In genomic region chr3:97764186-97765055, GRCh38 we compare ENCODE assay signal across 8 cellular contexts. TPM values are rescaled to one million over a fixed set of nuclear protein-coding genes. Genes with fewer than 3 reads are reported as not detected.
A peak's percentile ranks its signal among the peaks of the same experiment; 100 is the strongest.
DNase-seq lines count a peak whose midpoint lies in the region; ATAC-seq, FAIRE-seq and TF ChIP-seq lines count a peak whose summit lies in the region.

Gene ARL6, plus strand, starts transcription at chr3:97764758. Its CDS starts 3,350 bp downstream, at chr3:97768108.

- H3K36me3 Mint-ChIP-seq in Caco-2 (ENCODE audit: insufficient read depth, unreplicated experiment), result no peaks in the 10 kb centered on the region

- H3K9ac ChIP-seq in H1 (replicated peaks in 1 of 4; ENCODE audit: extremely low read depth in 1 of 4, low read depth in 3 of 4, low read length in 3 of 4), result peak within 1 kb of the TSS in 3 of 4 experiments; percentile 60 to 63 (median 60); a peak in 6 of 7 replicates
- peak within 1 kb of the TSS; percentile 81 for H3K9ac ChIP-seq in mesendoderm (ENCODE audit: low read length)

- TF ChIP-seq POLR2A in H1 (IDR thresholded peaks at IDR 0.05; ENCODE audit: control extremely low read depth in 1 of 2, low read depth in 2 of 2, low read length in 2 of 2), result no peak

- H3K4me1 ChIP-seq in Caco-2, result no peaks in the 10 kb centered on the region
- peaks cover 0 to 12% (median 1%) of the 10 kb centered on the region in 4 experiments; a peak in 5 of 7 replicates for H3K4me1 ChIP-seq in H1 (replicated peaks in 1 of 4; ENCODE audit: control insufficient read depth in 3 of 4, insufficient read depth in 4 of 4, low read length in 3 of 4)
- no peaks in the 10 kb centered on the region for H3K4me1 ChIP-seq in mesendoderm (ENCODE audit: control insufficient read depth, low read depth, low read length)

- DNase-seq in Caco-2 (peak; percentile 78 to 82), HT-29 (ENCODE audit: low spot score) (peak; percentile 91), NOMO-1 (lab: John Stamatoyannopoulos, UW; ENCODE audit: unreplicated experiment in 2 of 2) (peak; percentile 75), H1 (ENCODE audit: low read depth in 1 of 2, low spot score in 2 of 2) (peak; percentile 54 to 86), mesendoderm (peak; percentile 93)
- DNase-seq in activated CD8-positive, alpha-beta memory T cell treated with anti-CD3 and anti-CD28 coated beads for 48 hours (ENCODE audit: low read depth in 2 of 3, low spot score in 2 of 3), result peak; percentile 39 to 49 (median 44)
- peak; percentile 55 for DNase-seq in stimulated activated CD8-positive, alpha-beta memory T cell treated with anti-CD3 and anti-CD28 coated beads, Interleukin-12 subunit alpha, Interleukin-12 subunit beta, amount 100 ng/mL, for 4 hours (ENCODE audit: low read depth)

- H4K5ac ChIP-seq in H1 (ENCODE audit: insufficient read length, low read depth, low read length) (peak within 1 kb of the TSS; percentile 50), mesendoderm (ENCODE audit: low read length) (no peak within 1 kb of the TSS)

- H4K8ac ChIP-seq in H1 (ENCODE audit: extremely low read depth, insufficient read depth, low read length), result peak within 1 kb of the TSS; percentile 63
- H4K8ac ChIP-seq in mesendoderm (ENCODE audit: low read depth, low read length), result no peak within 1 kb of the TSS

- H3K4me3 Mint-ChIP-seq in Caco-2 (ENCODE audit: unreplicated experiment), result peak within 1 kb of the TSS; percentile 92

- no peaks in the 10 kb centered on the region for H3K36me3 ChIP-seq in Caco-2 (ENCODE audit: control insufficient read depth, insufficient read depth, low read length)
- H3K36me3 ChIP-seq in H1 (ENCODE audit: control insufficient read depth in 2 of 4, insufficient read depth in 4 of 4, low read length in 3 of 4), result peaks cover 0 to 3% (median 0%) of the 10 kb centered on the region in 4 experiments; a peak in 1 of 8 replicates
- H3K36me3 ChIP-seq in mesendoderm (ENCODE audit: control insufficient read depth, insufficient read depth, low read length), result no peaks in the 10 kb centered on the region

- POLR2A ChIA-PET in Caco-2 (lab: Charles Lee) (no interaction called here), H1 (lab: Charles Lee; ENCODE audit: partially characterized antibody) (interaction anchor here (0.8 to 1.2 kb wide), 2 partner anchors 58 to 219 kb away, joined by 4 read pairs; no protein-coding TSS in a partner anchor)

- peaks cover 0 to 21% of the 10 kb centered on the region in 2 experiments; a peak in 2 of 4 replicates for H3K79me2 ChIP-seq in H1 (ENCODE audit: control insufficient read depth in 1 of 2, insufficient read depth in 2 of 2, low read length in 2 of 2)
- H3K79me2 ChIP-seq in mesendoderm (ENCODE audit: control insufficient read depth, insufficient read depth, low read length), result no peaks in the 10 kb centered on the region

- no peaks in the 10 kb centered on the region for H3K9me3 ChIP-seq in Caco-2
- no peaks in the 10 kb centered on the region for H3K9me3 ChIP-seq in H1 (ENCODE audit: insufficient read depth in 2 of 2, low read depth in 1 of 2, low read length in 1 of 2)

- FAIRE-seq in H1 (lab: Jason Lieb, UNC), result peak; percentile 39

- TF ChIP-seq RAD21 in H1 (IDR thresholded peaks at IDR 0.05 in 1 of 2, conservative IDR thresholded peaks at IDR 0.05 in 1 of 2; ENCODE audit: low read depth in 2 of 2, low read length in 2 of 2), result 0 out of 4 replicates have a peak, but pooled peaks of 1 of the 2 experiments have one; percentile 9

- H3K79me1 ChIP-seq in H1 (ENCODE audit: low read depth, low read length) (no peaks in the 10 kb centered on the region), mesendoderm (ENCODE audit: low read length) (no peaks in the 10 kb centered on the region)

- H3K18ac ChIP-seq in H1 (ENCODE audit: extremely low read depth, low read length) (peak within 1 kb of the TSS; percentile 44; the same call in 1 of the 2 replicates), mesendoderm (ENCODE audit: low read length) (no peak within 1 kb of the TSS)

- intact Hi-C loops in Caco-2 (cut with micrococcal nuclease; ENCODE audit: unreplicated experiment), result no loop called here

- TF ChIP-seq CTCF in Caco-2 (IDR thresholded peaks at IDR 0.05; ENCODE audit: insufficient read depth in 1 of 2, low read depth in 1 of 2, low read length in 1 of 2, severe bottlenecking in 1 of 2, unreplicated experiment in 1 of 2) (no peak), H1 (IDR thresholded peaks at IDR 0.05; ENCODE audit: control extremely low read depth in 1 of 3, insufficient read depth in 1 of 3, low read depth in 1 of 3, low read length in 3 of 3) (peak in 1 of 3 experiments; percentile 20; a peak in 1 of 4 replicates)

- no peak within 1 kb of the TSS for H4K91ac ChIP-seq in H1 (replicated peaks; ENCODE audit: insufficient read length, low read length)

- peak within 1 kb of the TSS; percentile 67; the same call in 1 of the 2 replicates for H3K27ac ChIP-seq in H1 (ENCODE audit: low read depth, low read length)
- no peak within 1 kb of the TSS for H3K27ac ChIP-seq in mesendoderm (ENCODE audit: low read depth, low read length)

- H3K14ac ChIP-seq in H1 (ENCODE audit: insufficient read length), result no peak within 1 kb of the TSS

- H3K27me3 Mint-ChIP-seq in Caco-2 (ENCODE audit: insufficient read depth, unreplicated experiment), result peaks cover 2% of the 10 kb centered on the region

- no peaks in the 10 kb centered on the region for H3K27me3 ChIP-seq in Caco-2 (replicated peaks; ENCODE audit: control insufficient read depth, insufficient read depth, low read length)
- no peaks in the 10 kb centered on the region for H3K27me3 ChIP-seq in H1 (replicated peaks in 1 of 4; ENCODE audit: control insufficient read depth in 3 of 4, extremely low read depth in 1 of 4, insufficient read depth in 3 of 4, low read length in 3 of 4)
- H3K27me3 ChIP-seq in mesendoderm (ENCODE audit: insufficient read depth, low read length, poor library complexity), result no peaks in the 10 kb centered on the region

- no peak for TF ChIP-seq EP300 in H1 (IDR thresholded peaks at IDR 0.05; ENCODE audit: borderline replicate concordance in 1 of 2, low read depth in 2 of 2, low read length in 2 of 2)

- H3K23ac ChIP-seq in H1 (ENCODE audit: insufficient read length), result no peak within 1 kb of the TSS
- no peak within 1 kb of the TSS for H3K23ac ChIP-seq in mesendoderm (ENCODE audit: low read length)

- H2BK12ac ChIP-seq in H1 (ENCODE audit: low read depth, low read length), result no peak within 1 kb of the TSS

- H2BK5ac ChIP-seq in H1 (ENCODE audit: low read depth, low read length) (peak within 1 kb of the TSS; percentile 36; the same call in 1 of the 2 replicates), mesendoderm (ENCODE audit: low read length) (no peak within 1 kb of the TSS)

- no peak within 1 kb of the TSS for H2BK20ac ChIP-seq in H1 (ENCODE audit: low read length)

- no peak within 1 kb of the TSS for H2BK120ac ChIP-seq in H1 (replicated peaks; ENCODE audit: low read depth, low read length)
- H2BK120ac ChIP-seq in mesendoderm (ENCODE audit: low read depth, low read length), result no peak within 1 kb of the TSS

- no peaks in the 10 kb centered on the region for H3K9me3 Mint-ChIP-seq in Caco-2 (ENCODE audit: unreplicated experiment)

- ATAC-seq in GM21360 (IDR thresholded peaks at IDR 0.05; ENCODE audit: unreplicated experiment), result peak; percentile 94

- H3K27ac Mint-ChIP-seq in Caco-2 (ENCODE audit: unreplicated experiment), result peak within 1 kb of the TSS; percentile 90

- BruUV-seq in Caco-2 (replicated peaks; lab: Mats Ljungman, UMichigan), result no TSS peak

- peak within 1 kb of the TSS; percentile 99 for H2AFZ ChIP-seq in H1 (ENCODE audit: low read length)

- CTCF ChIA-PET in Caco-2 (lab: Charles Lee), result interaction anchor here (0.7 to 0.8 kb wide), 2 partner anchors 45 to 758 kb away, joined by 3 to 5 read pairs; partner anchors contain the start of gene CLDND1
- CTCF ChIA-PET in H1 (lab: Charles Lee; ENCODE audit: partially characterized antibody), result interaction anchor here (0.7 to 1.6 kb wide), 6 partner anchors 10 to 305 kb away, joined by 3 to 4 read pairs (median 3); partner anchors contain the start of gene CRYBG3

- peaks cover 4% of the 10 kb centered on the region; the same call in 1 of the 2 replicates for H3K23me2 ChIP-seq in H1 (ENCODE audit: low read depth, low read length)

- H2AK5ac ChIP-seq in H1 (ENCODE audit: low read depth, low read length), result no peak within 1 kb of the TSS
- no peak within 1 kb of the TSS for H2AK5ac ChIP-seq in mesendoderm (ENCODE audit: low read length)

- H3K4me1 Mint-ChIP-seq in Caco-2 (ENCODE audit: low read depth, unreplicated experiment), result peaks cover 4% of the 10 kb centered on the region

- no peak within 1 kb of the TSS for H2BK15ac ChIP-seq in H1 (ENCODE audit: low read length)
- no peak within 1 kb of the TSS for H2BK15ac ChIP-seq in mesendoderm (replicated peaks; ENCODE audit: low read depth)

- no peaks in the 10 kb centered on the region for H4K20me1 ChIP-seq in H1 (replicated peaks in 1 of 2; ENCODE audit: control insufficient read depth in 1 of 2, insufficient read depth in 2 of 2, low read length in 2 of 2)

- WGBS in H1 (ENCODE audit: extremely low coverage in 1 of 2, insufficient coverage in 1 of 2, insufficient read length in 1 of 2, insufficient replicate concordance in 2 of 2, low coverage in 1 of 2, low lambda C conversion rate in 2 of 2, missing lambda C conversion rate in 1 of 2), 2 experiments, result 2% methylated on average over 42 of the region's 52 CpGs; no CpG with 5 or more reads in 1 of the 2 experiments
- WGBS in mesendoderm (ENCODE audit: extremely low coverage, insufficient coverage, low lambda C conversion rate), result no CpG with 5 or more reads among the region's 52 CpGs

- H3K56ac ChIP-seq in H1 (replicated peaks; ENCODE audit: insufficient read length, low read depth, low read length), result peak within 1 kb of the TSS; percentile 85
- H3K56ac ChIP-seq in mesendoderm (ENCODE audit: low read length), result peak within 1 kb of the TSS; percentile 91

- H3K4me2 ChIP-seq in H1 (ENCODE audit: insufficient read depth in 1 of 2, low read depth in 2 of 2, low read length in 2 of 2) (peak within 1 kb of the TSS; percentile 77 to 82), mesendoderm (ENCODE audit: low read length) (peak within 1 kb of the TSS; percentile 82)

- peak within 1 kb of the TSS; percentile 69 for H3K4me3 ChIP-seq in Caco-2 (ENCODE audit: low read depth, low read length)
- peak within 1 kb of the TSS; percentile 85 to 98 (median 92) for H3K4me3 ChIP-seq in H1 (ENCODE audit: extremely low read depth in 1 of 4, insufficient read depth in 2 of 4, low read depth in 3 of 4, low read length in 4 of 4)
- H3K4me3 ChIP-seq in mesendoderm (ENCODE audit: low read length), result peak within 1 kb of the TSS; percentile 72

- no peak within 1 kb of the TSS for H3K4ac ChIP-seq in H1 (replicated peaks; ENCODE audit: insufficient read length, low read depth, low read length)
- H3K4ac ChIP-seq in mesendoderm (ENCODE audit: low read depth, low read length), result no peak within 1 kb of the TSS

RNA-seq across cellular contexts. Expression of gene ARL6, which starts in this region (rescaled TPM):
- 2.0 and 3.2 TPM in 2 replicates for total RNA-seq in Caco-2 (2022)
- total RNA-seq in HT-29 (2014; rRNA removed; shearing (Covaris generic)), result 2.7 and 3.7 TPM in 2 replicates
- total RNA-seq in H1 (2021; fragmentation: NEBNext Ultra II Directional; extraction: Animal tissue kit (Norgen Biotek cat#: 25700)), result 9.3 and 12.0 TPM in 2 replicates
- polyA plus RNA-seq in H1 (2011; rRNA removed), result 1.8 and 2.7 TPM in 2 replicates
- 2.9 TPM for polyA plus RNA-seq in H1 (2011; cell fraction: cytosol; rRNA removed)
- 4.7 TPM for polyA plus RNA-seq in H1 (2011; cell fraction: nucleus; rRNA removed)
- polyA plus RNA-seq in H1 (2012, experiment 1 of 2), result 3.8 to 5.2 TPM (median 4.5 TPM) in 4 replicates
- polyA plus RNA-seq in H1 (2012, experiment 2 of 2), result 0.31 TPM
- 4.5 TPM for polyA plus RNA-seq in H1 (2013, experiment 1 of 2)
- 4.5 TPM for polyA plus RNA-seq in H1 (2013, experiment 2 of 2)
- 6.3 and 8.1 TPM in 2 replicates for polyA minus RNA-seq in H1 (2011; rRNA and poly(A)+ RNA removed)
- polyA minus RNA-seq in H1 (2011; cell fraction: cytosol; rRNA and poly(A)+ RNA removed), result 9.4 TPM
- 26.8 TPM for polyA minus RNA-seq in H1 (2011; cell fraction: nucleus; rRNA and poly(A)+ RNA removed)
- polyA plus RNA-seq in mesendoderm (2013, experiment 1 of 2), result 4.6 TPM
- polyA plus RNA-seq in mesendoderm (2013, experiment 2 of 2), result 4.7 TPM
